Comparison of ENCODE assay signal across 22 cellular contexts in genomic region chr1:9136925-9137324, GRCh38.
"Had no signal": no experiment of that assay in that cellular context is flagged by ENCODE, and none has a peak within 500 bp of the region (broad histone marks: within the 10 kb centered on the region; RNA-seq: fewer than 3 reads in every experiment).

No MANE protein-coding gene starts in this region.

- DNase-seq: IMR-90, Kasumi-1, MM.1S, NCI-H1092 treated with DMSO at 0.1 percent for 48 hours, NCI-H1436, NCI-H187, NCI-H2029, NCI-H2081 treated with DMSO at 0.1 percent for 48 hours, NCI-H2171, NCI-H226, NCI-H446 treated with DMSO at 0.1 percent for 48 hours, NCI-H510A treated with DMSO at 0.1 percent for 48 hours, NCI-H526, Right ventricle myocardium superior, RPMI8226, SIG-M5, SK-N-SH, SW 1271, T-cell had no signal

- H3K36me3 Mint-ChIP-seq: T-cell had no signal

- H3K4me3 Mint-ChIP-seq: T-cell had no signal

- ATAC-seq: HepG2, T-cell had no signal

- H3K9me3 ChIP-seq: SK-N-SH had no signal

- H3K27ac ChIP-seq: KMS-11 had no signal

- FAIRE-seq: HepG2, RCC 7860 had no signal

- H3K4me2 ChIP-seq: KMS-11, SK-N-SH had no signal

- H3K27ac Mint-ChIP-seq: T-cell had no signal

- H3K9ac ChIP-seq: KMS-11, SK-N-SH had no signal

- H3K9me3 Mint-ChIP-seq: T-cell had no signal
